In genomic region chr22:40058265-40058664, GRCh38 we compare ENCODE assay signal across 1 cellular context.
TF ChIP-seq lines count a peak whose summit lies in the region.

No MANE protein-coding gene starts in this region.

TF ChIP-seq in K562, 482 proteins besides CTCF, POLR2A, EP300 and RAD21 (continued from another document):
- peak; percentile 76 for TF ChIP-seq MGA (IDR thresholded peaks at IDR 0.05)
- TF ChIP-seq, protein P1, sequence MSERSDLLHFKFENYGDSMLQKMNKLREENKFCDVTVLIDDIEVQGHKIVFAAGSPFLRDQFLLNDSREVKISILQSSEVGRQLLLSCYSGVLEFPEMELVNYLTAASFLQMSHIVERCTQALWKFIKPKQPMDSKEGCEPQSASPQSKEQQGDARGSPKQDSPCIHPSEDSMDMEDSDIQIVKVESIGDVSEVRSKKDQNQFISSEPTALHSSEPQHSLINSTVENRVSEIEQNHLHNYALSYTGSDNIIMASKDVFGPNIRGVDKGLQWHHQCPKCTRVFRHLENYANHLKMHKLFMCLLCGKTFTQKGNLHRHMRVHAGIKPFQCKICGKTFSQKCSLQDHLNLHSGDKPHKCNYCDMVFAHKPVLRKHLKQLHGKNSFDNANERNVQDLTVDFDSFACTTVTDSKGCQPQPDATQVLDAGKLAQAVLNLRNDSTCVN (CRISPR knock-in tag; IDR thresholded peaks at IDR 0.05) = no peak
- TF ChIP-seq EZH2 (IDR thresholded peaks at IDR 0.05; ENCODE audit: borderline replicate concordance, low read depth, low read length) = no peak
- TF ChIP-seq MAX (CRISPR knock-in tag; IDR thresholded peaks at IDR 0.05) = peak; percentile 62; the same call in 1 of the 2 replicates
- TF ChIP-seq L3MBTL2 (IDR thresholded peaks at IDR 0.05) = 0 out of 2 replicates have a peak, but pooled peaks have one; percentile 28
- no peak for TF ChIP-seq STAT5B (CRISPR knock-in tag; IDR thresholded peaks at IDR 0.05)
- TF ChIP-seq EP400 (IDR thresholded peaks at IDR 0.05) = peak; percentile 18; the same call in 1 of the 2 replicates
- TF ChIP-seq, protein P2, sequence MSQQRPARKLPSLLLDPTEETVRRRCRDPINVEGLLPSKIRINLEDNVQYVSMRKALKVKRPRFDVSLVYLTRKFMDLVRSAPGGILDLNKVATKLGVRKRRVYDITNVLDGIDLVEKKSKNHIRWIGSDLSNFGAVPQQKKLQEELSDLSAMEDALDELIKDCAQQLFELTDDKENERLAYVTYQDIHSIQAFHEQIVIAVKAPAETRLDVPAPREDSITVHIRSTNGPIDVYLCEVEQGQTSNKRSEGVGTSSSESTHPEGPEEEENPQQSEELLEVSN (IDR thresholded peaks at IDR 0.05; ENCODE audit: borderline replicate concordance in 1 of 2, extremely low read depth in 1 of 2, insufficient read depth in 1 of 2, insufficient read length in 1 of 2, low read depth in 1 of 2, low read length in 1 of 2, poor library complexity in 1 of 2, severe bottlenecking in 1 of 2) = peak; percentile 44 to 68
- 0 out of 2 replicates have a peak, but pooled peaks have one; percentile 14 for TF ChIP-seq SMARCA4 (IDR thresholded peaks at IDR 0.05)
- TF ChIP-seq ZNF707 (CRISPR knock-in tag; conservative IDR thresholded peaks at IDR 0.05) = no peak
- TF ChIP-seq PHF21A (IDR thresholded peaks at IDR 0.05; ENCODE audit: borderline replicate concordance, low read depth) = no peak
- no peak for TF ChIP-seq ZNF436 (CRISPR knock-in tag; IDR thresholded peaks at IDR 0.05)
- TF ChIP-seq, protein P3, sequence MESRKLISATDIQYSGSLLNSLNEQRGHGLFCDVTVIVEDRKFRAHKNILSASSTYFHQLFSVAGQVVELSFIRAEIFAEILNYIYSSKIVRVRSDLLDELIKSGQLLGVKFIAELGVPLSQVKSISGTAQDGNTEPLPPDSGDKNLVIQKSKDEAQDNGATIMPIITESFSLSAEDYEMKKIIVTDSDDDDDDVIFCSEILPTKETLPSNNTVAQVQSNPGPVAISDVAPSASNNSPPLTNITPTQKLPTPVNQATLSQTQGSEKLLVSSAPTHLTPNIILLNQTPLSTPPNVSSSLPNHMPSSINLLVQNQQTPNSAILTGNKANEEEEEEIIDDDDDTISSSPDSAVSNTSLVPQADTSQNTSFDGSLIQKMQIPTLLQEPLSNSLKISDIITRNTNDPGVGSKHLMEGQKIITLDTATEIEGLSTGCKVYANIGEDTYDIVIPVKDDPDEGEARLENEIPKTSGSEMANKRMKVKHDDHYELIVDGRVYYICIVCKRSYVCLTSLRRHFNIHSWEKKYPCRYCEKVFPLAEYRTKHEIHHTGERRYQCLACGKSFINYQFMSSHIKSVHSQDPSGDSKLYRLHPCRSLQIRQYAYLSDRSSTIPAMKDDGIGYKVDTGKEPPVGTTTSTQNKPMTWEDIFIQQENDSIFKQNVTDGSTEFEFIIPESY (CRISPR knock-in tag; IDR thresholded peaks at IDR 0.05) = peak; percentile 65
- TF ChIP-seq RBM39 (optimal IDR thresholded peaks at IDR 0.05; ENCODE audit: low read depth, low read length) = no peak
- TF ChIP-seq CXXC5 (CRISPR knock-in tag; IDR thresholded peaks at IDR 0.05) = peak; percentile 26; the same call in 1 of the 2 replicates
- TF ChIP-seq ZC3H8 (IDR thresholded peaks at IDR 0.05) = no peak
- TF ChIP-seq BRF2 (IDR thresholded peaks at IDR 0.05; ENCODE audit: borderline replicate concordance, insufficient read depth, insufficient read length) = no peak
- peak; percentile 55; the same call in 1 of the 2 replicates for TF ChIP-seq MYC (IDR thresholded peaks at IDR 0.05; ENCODE audit: low read depth, low read length)
- no peak for TF ChIP-seq MYC (CRISPR knock-in tag; IDR thresholded peaks at IDR 0.05; ENCODE audit: borderline replicate concordance, low read depth)
- no peak for TF ChIP-seq JUNB (CRISPR knock-in tag; conservative IDR thresholded peaks at IDR 0.05)
- 0 out of 4 replicates have a peak, but pooled peaks of 1 of the 2 experiments have one; percentile 21 for TF ChIP-seq MNT (conservative IDR thresholded peaks at IDR 0.05)
